ENCODE assay signal across 16 cellular contexts in the genomic region with DNA sequence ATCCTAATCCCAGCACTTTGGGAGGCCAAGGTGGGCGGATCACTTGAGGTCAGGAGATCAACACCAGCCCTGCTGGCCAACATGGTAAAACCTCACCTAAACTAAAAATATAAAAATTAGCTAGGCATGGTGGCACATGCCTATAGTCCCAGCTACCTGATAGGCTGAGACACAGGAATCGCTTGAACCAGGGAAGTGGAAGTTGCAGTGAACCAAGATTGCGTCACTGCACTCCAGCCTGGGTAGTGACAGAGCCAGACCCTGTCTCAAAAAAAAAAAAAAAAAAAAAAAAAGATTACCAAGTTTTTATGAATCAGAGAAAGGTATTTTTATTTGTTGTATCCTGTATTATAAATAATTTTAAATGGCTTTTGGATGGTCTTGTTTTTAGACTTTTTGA. TPM values are rescaled to one million over a fixed set of nuclear protein-coding genes. Genes with fewer than 3 reads are reported as not detected.
A peak's percentile ranks its signal among the peaks of the same experiment; 100 is the strongest.
DNase-seq lines count a peak whose midpoint lies in the region; ATAC-seq and TF ChIP-seq lines count a peak whose summit lies in the region.
"Had no signal": no experiment of that assay in that cellular context is flagged by ENCODE, and none has a peak within 500 bp of the region (broad histone marks: within the 10 kb centered on the region; RNA-seq: fewer than 3 reads in every experiment).

No MANE protein-coding gene starts in this region.

- no peaks in the 10 kb centered on the region for H3K9me1 ChIP-seq in IMR-90 (ENCODE audit: insufficient read depth, low read length)

- H2AFZ ChIP-seq in IMR-90 (replicated peaks; ENCODE audit: low read length, poor library complexity): no peak overlapping the region

- peaks cover 0 to 4% of the 10 kb centered on the region in 2 experiments; a peak in 1 of 4 replicates for H3K79me1 ChIP-seq in IMR-90 (ENCODE audit: low read depth in 1 of 2, low read length in 2 of 2)

- no peak overlapping the region for H3K56ac ChIP-seq in IMR-90 (ENCODE audit: extremely low read depth, insufficient read depth, low read length)

- no peak overlapping the region for H2AK9ac ChIP-seq in IMR-90 (replicated peaks; ENCODE audit: low read depth, low read length, poor library complexity)

- BruUV-seq in IMR-90 (replicated peaks; lab: Mats Ljungman, UMichigan): no TSS peak

- H3K27ac ChIP-seq in IMR-90 (ENCODE audit: insufficient read depth, low read length): no peak overlapping the region

- CTCF ChIA-PET in IMR-90 (lab: Yijun Ruan, JAX): interaction anchor here (1.3 to 1.6 kb wide), 2 partner anchors 10 to 11 kb away, joined by 4 read pairs; no protein-coding TSS in a partner anchor

- no peak overlapping the region for H2AK5ac ChIP-seq in IMR-90 (ENCODE audit: low read depth, low read length)

- WGBS in IMR-90 (ENCODE audit: extremely low coverage in 2 of 2, insufficient read length in 1 of 2), 2 experiments: no CpG with 5 or more reads among the region's 3 CpGs

- ATAC-seq in IMR-90 (ENCODE audit: low read depth) (no peak), GM19455 (IDR thresholded peaks at IDR 0.05; ENCODE audit: unreplicated experiment) (no peak), HG03521 (IDR thresholded peaks at IDR 0.05; ENCODE audit: unreplicated experiment) (no peak)

- intact Hi-C loops in IMR-90 (cut with micrococcal nuclease): no loop called here

- TF ChIP-seq CTCF in IMR-90 (conservative IDR thresholded peaks at IDR 0.05; ENCODE audit: low read depth, low read length): no peak

- H3K36me3 ChIP-seq in IMR-90 (ENCODE audit: control insufficient read depth, insufficient read depth, low read length) (peaks cover 18% of the 10 kb centered on the region), adipocyte (ENCODE audit: control insufficient read depth, insufficient read depth, low read length, severe bottlenecking) (peaks cover 62% of the 10 kb centered on the region)

- dilution Hi-C loops in IMR-90 (cut with HindIII; ENCODE audit: low sequenced_read_pairs, unreplicated experiment): no loop called here

- in situ Hi-C loops in IMR-90 (cut with MboI; ENCODE audit: low sequenced_read_pairs): no loop called here

- H2BK120ac ChIP-seq in IMR-90 (ENCODE audit: low read depth, low read length): no peak overlapping the region

- H4K8ac ChIP-seq in IMR-90 (ENCODE audit: low read depth in 2 of 2, low read length in 2 of 2): no peak overlapping the region

- peak; percentile 32 for DNase-seq in CD1c-positive myeloid dendritic cell (ENCODE audit: extremely low spot score)
- DNase-seq in IMR-90: no peak
- DNase-seq in NOMO-1 (lab: John Stamatoyannopoulos, UW; ENCODE audit: unreplicated experiment in 2 of 2): peak; percentile 12 to 24
- peak; percentile 32 for DNase-seq in adipocyte (ENCODE audit: low read depth)
- DNase-seq in HuH-7.5 (ENCODE audit: low spot score): no peak
- DNase-seq in HPDE6-E6E7 (ENCODE audit: extremely low spot score): no peak
- DNase-seq: Calu3; CD4-positive, CD25-positive, alpha-beta regulatory T cell; HCEC 1CT; NCI-H1048; NCI-H1436 treated with DMSO at 0.1 percent for 48 hours; NCI-H2081; NCI-H774; SHP77 treated with DMSO at 0.1 percent for 48 hours had no signal

- H3K27me3 ChIP-seq in IMR-90 (ENCODE audit: control insufficient read depth, insufficient read depth, low read length): no peaks in the 10 kb centered on the region
- no peaks in the 10 kb centered on the region for H3K27me3 ChIP-seq in adipocyte (replicated peaks; ENCODE audit: control insufficient read depth, insufficient read depth, low read length)

- no peaks in the 10 kb centered on the region for H4K20me1 ChIP-seq in IMR-90 (ENCODE audit: insufficient read depth, low read length)

- H3K4me2 ChIP-seq in IMR-90 (ENCODE audit: low read depth, low read length): no peak overlapping the region

- H3K18ac ChIP-seq in IMR-90 (ENCODE audit: low read depth, low read length): no peak overlapping the region

- no peak overlapping the region for H3K14ac ChIP-seq in IMR-90 (replicated peaks; ENCODE audit: low read depth, low read length)

- no peak overlapping the region for H3K4ac ChIP-seq in IMR-90 (ENCODE audit: low read depth, low read length)

- H2BK20ac ChIP-seq in IMR-90 (ENCODE audit: low read depth, low read length): no peak overlapping the region

- H2BK15ac ChIP-seq in IMR-90 (ENCODE audit: low read depth, low read length): no peak overlapping the region

- no peak overlapping the region for H2BK5ac ChIP-seq in IMR-90 (ENCODE audit: low read depth, low read length, poor library complexity, severe bottlenecking)

- H3K9me3 ChIP-seq in IMR-90 (ENCODE audit: control insufficient read depth, insufficient read depth, low read length): no peaks in the 10 kb centered on the region
- no peaks in the 10 kb centered on the region for H3K9me3 ChIP-seq in adipocyte (ENCODE audit: control insufficient read depth, low read length)

- TF ChIP-seq POLR2A in IMR-90 (IDR thresholded peaks at IDR 0.05; ENCODE audit: low read depth, low read length): no peak

- H3K23ac ChIP-seq in IMR-90 (ENCODE audit: low read depth, low read length): no peak overlapping the region

- TF ChIP-seq RAD21 in IMR-90 (IDR thresholded peaks at IDR 0.05; ENCODE audit: low read length): no peak

- POLR2A ChIA-PET in IMR-90 (lab: Charles Lee; ENCODE audit: unreplicated experiment): no interaction called here

- no peak overlapping the region for H4K5ac ChIP-seq in IMR-90 (ENCODE audit: low read depth, low read length)

- no peak overlapping the region for H3K9ac ChIP-seq in IMR-90 (ENCODE audit: low read depth, low read length)
- no peak overlapping the region for H3K9ac ChIP-seq in adipocyte (ENCODE audit: low read length)

- H4K91ac ChIP-seq in IMR-90 (ENCODE audit: insufficient read depth, low read depth, low read length): no peak overlapping the region

- H3K4me3 ChIP-seq in IMR-90 (ENCODE audit: insufficient read depth, low read depth, low read length): no peak overlapping the region
- no peak overlapping the region for H3K4me3 ChIP-seq in adipocyte (ENCODE audit: low read length)

- H3K4me1 ChIP-seq in IMR-90 (ENCODE audit: control insufficient read depth, insufficient read depth, low read length): no peaks in the 10 kb centered on the region
- H3K4me1 ChIP-seq in adipocyte (ENCODE audit: control insufficient read depth, insufficient read depth, low read length): peaks cover 6% of the 10 kb centered on the region

TF ChIP-seq in IMR-90, 13 proteins besides CTCF, POLR2A, EP300 and RAD21:
- no peak for TF ChIP-seq MAZ (IDR thresholded peaks at IDR 0.05; ENCODE audit: borderline replicate concordance, low read depth, low read length)
- peak; percentile 46; the same call in 1 of the 2 replicates for TF ChIP-seq CEBPB (IDR thresholded peaks at IDR 0.05; ENCODE audit: low read depth, low read length)

RNA-seq across cellular contexts. Expression of gene TRAPPC11, which starts 15.1 kb away (rescaled TPM):
- 38.9 and 56.8 TPM in 2 replicates for total RNA-seq in IMR-90 (2012; rRNA removed)
- 22.1 and 25.3 TPM in 2 replicates for polyA plus RNA-seq in IMR-90 (2012; rRNA removed)
- polyA plus RNA-seq in IMR-90 (2012; cell fraction: cytosol; rRNA removed): 10.4 and 13.9 TPM in 2 replicates
- polyA plus RNA-seq in IMR-90 (2012; cell fraction: nucleus; rRNA removed; ENCODE audit: low replicate concordance): 20.8 and 47.1 TPM in 2 replicates

RNA-seq across cellular contexts. Expression of gene RWDD4, which starts 15.2 kb away (rescaled TPM):
- 8.8 and 22.2 TPM in 2 replicates for total RNA-seq in IMR-90 (2012; rRNA removed)
- polyA plus RNA-seq in IMR-90 (2012; rRNA removed): 7.3 and 8.5 TPM in 2 replicates
- 3.1 and 4.3 TPM in 2 replicates for polyA plus RNA-seq in IMR-90 (2012; cell fraction: cytosol; rRNA removed)
- polyA plus RNA-seq in IMR-90 (2012; cell fraction: nucleus; rRNA removed; ENCODE audit: low replicate concordance): 1.0 and 2.6 TPM in 2 replicates

Comparison
In these comparisons a context has a peak if more than half of its experiments do, and no peak if none do; other contexts are left out.
1. DNase-seq: peak in CD1c-positive myeloid dendritic cell (single experiment), NOMO-1 (2 of 2) and adipocyte (single experiment); none in IMR-90 (single experiment), HuH-7.5 (single experiment) and HPDE6-E6E7 (single experiment).